ENCODE assay signal across 8 cellular contexts in the genomic region with DNA sequence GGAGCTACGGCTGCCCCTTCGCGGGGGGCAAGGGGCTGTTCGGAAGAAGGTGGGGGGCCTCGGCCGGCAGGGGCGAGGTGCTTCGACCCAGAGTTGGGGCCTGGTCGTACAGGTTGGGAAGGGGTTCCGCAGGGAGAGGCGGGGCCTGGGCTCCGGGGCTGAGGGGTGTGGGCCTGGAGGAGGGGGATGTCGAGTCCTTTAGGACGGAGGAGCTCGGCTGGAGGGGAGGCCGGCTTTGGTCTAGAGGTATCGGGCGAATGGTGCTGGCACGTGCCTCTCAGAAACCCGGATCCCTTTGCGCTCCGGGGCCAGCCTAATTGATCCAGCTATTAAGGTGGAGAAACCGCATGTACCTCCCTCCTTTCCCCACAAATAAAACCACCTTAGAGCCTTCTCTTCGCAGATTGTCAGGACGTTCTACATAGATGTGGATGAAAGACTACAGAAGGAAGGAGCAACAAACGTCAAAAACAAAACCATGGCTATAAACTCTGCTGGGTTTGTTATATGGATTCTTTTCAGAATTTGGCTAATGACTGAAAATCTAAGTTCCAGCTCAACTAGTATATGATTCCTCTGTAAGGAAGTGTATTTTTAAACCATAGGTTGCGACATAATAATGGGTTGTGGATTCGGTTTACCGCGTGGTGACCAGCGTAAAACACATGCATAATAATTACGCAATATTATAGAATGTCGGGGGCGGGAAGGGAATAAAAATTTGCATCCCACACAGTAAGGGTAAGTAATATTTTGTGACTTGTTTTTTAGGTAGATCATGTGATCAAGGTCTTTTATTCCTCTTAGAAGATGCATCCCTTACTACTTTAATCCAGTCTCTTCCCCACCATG. TPM values are rescaled to one million over a fixed set of nuclear protein-coding genes. Genes with fewer than 3 reads are reported as not detected.
DNase-seq lines count a peak whose midpoint lies in the region; ATAC-seq and TF ChIP-seq lines count a peak whose summit lies in the region.

No MANE protein-coding gene starts in this region.

- peaks cover 4% of the 10 kb centered on the region for H3K27me3 Mint-ChIP-seq in endodermal cell (ENCODE audit: insufficient read depth)

- H3K36me3 ChIP-seq in endodermal cell (ENCODE audit: control insufficient read depth, insufficient read depth, low read length) (no peaks in the 10 kb centered on the region), uterus (no peaks in the 10 kb centered on the region)

- H3K4me3 Mint-ChIP-seq in endodermal cell: peak overlapping the region; percentile 77

- no peaks in the 10 kb centered on the region for H3K27me3 ChIP-seq in endodermal cell (ENCODE audit: control insufficient read depth, insufficient read depth, low read length, poor library complexity, severe bottlenecking)
- H3K27me3 ChIP-seq in mononuclear cell (ENCODE audit: insufficient read depth, low read length): no peaks in the 10 kb centered on the region
- H3K27me3 ChIP-seq in uterus: no peaks in the 10 kb centered on the region

- TF ChIP-seq CTCF in endodermal cell (conservative IDR thresholded peaks at IDR 0.05) (no peak), uterus (IDR thresholded peaks at IDR 0.05) (no peak)

- H3K27ac ChIP-seq in endodermal cell (ENCODE audit: low read depth, low read length): no peak overlapping the region
- peak overlapping the region; percentile 76 to 89 for H3K27ac ChIP-seq in uterus

- H3K9ac ChIP-seq in endodermal cell (ENCODE audit: extremely low read depth, low read length, poor library complexity, severe bottlenecking): no peak overlapping the region

- no peaks in the 10 kb centered on the region for H3K4me1 ChIP-seq in endodermal cell (ENCODE audit: control insufficient read depth, insufficient read depth, low read length)
- peaks cover 30% of the 10 kb centered on the region for H3K4me1 ChIP-seq in mononuclear cell (ENCODE audit: insufficient read depth, low read length)
- H3K4me1 ChIP-seq in uterus: no peaks in the 10 kb centered on the region

- H3K9me3 ChIP-seq in endodermal cell (ENCODE audit: control insufficient read depth, low read length) (no peaks in the 10 kb centered on the region), mononuclear cell (ENCODE audit: low read depth, low read length) (no peaks in the 10 kb centered on the region), uterus (no peaks in the 10 kb centered on the region)

- whole genome bisulfite sequencing in endodermal cell (ENCODE audit: insufficient coverage in 1 of 2, insufficient read length in 1 of 2), 2 experiments: 27 to 57% methylated on average over 16 to 34 of the region's 34 CpGs

- no peak for TF ChIP-seq POLR2A in uterus (IDR thresholded peaks at IDR 0.05)

- H3K36me3 Mint-ChIP-seq in endodermal cell (ENCODE audit: low read depth): no peaks in the 10 kb centered on the region

- H3K4me1 Mint-ChIP-seq in endodermal cell: peaks cover 30% of the 10 kb centered on the region

- peak; percentile 25 for ATAC-seq in GM21529 (IDR thresholded peaks at IDR 0.05; ENCODE audit: unreplicated experiment)

- H3K4me3 ChIP-seq in endodermal cell (ENCODE audit: low read length): peak overlapping the region; percentile 81
- peak overlapping the region; percentile 53 for H3K4me3 ChIP-seq in mononuclear cell (ENCODE audit: low read length)
- peak overlapping the region; percentile 60 to 72 for H3K4me3 ChIP-seq in uterus

- intact Hi-C loops in uterus (cut with DNase I; ENCODE audit: low total_unique reads): no loop called here

- DNase-seq in NCI-H345 (lab: John Stamatoyannopoulos, UW) (peak; percentile 51), NCI-H345 treated with DMSO at 0.1 percent for 48 hours (lab: John Stamatoyannopoulos, UW; ENCODE audit: unreplicated experiment) (no peak), HuH-7 (ENCODE audit: low spot score) (peak; percentile 90), SK-N-DZ (ENCODE audit: low spot score) (peak; percentile 82), endodermal cell (peak; percentile 92), uterus (peak in 1 of 2 donors; percentile 49)

- H3K9me3 Mint-ChIP-seq in endodermal cell: no peaks in the 10 kb centered on the region

- H3K27ac Mint-ChIP-seq in endodermal cell: peak overlapping the region; percentile 17

RNA-seq across cellular contexts. Expression of a gene that starts 0.6 kb away (rescaled TPM):
- polyA plus RNA-seq in SK-N-DZ (2014; cell fraction: cytosol; rRNA removed): 28.0 and 28.7 TPM in 2 replicates
- 43.1 and 51.9 TPM in 2 replicates for polyA plus RNA-seq in SK-N-DZ (2014; cell fraction: nucleus; rRNA removed)
- 10 to 100 TPM; 39.5 to 40.4 TPM for total RNA-seq in endodermal cell
- 24.0 TPM for polyA plus RNA-seq in endodermal cell (2013, experiment 1 of 2)
- 24.0 TPM for polyA plus RNA-seq in endodermal cell (2013, experiment 2 of 2)
- 39.1 TPM for total RNA-seq in mononuclear cell
- total RNA-seq in uterus: 10 to 100 TPM in 3 of 4 donors, 1 to 10 TPM in 1; 7.4 to 59.2 (median 30.3) TPM

RNA-seq across cellular contexts. Expression of a gene that starts 6.0 kb away (rescaled TPM):
- polyA plus RNA-seq in SK-N-DZ (2014; cell fraction: cytosol; rRNA removed): 21.9 and 25.3 TPM in 2 replicates
- polyA plus RNA-seq in SK-N-DZ (2014; cell fraction: nucleus; rRNA removed): 24.7 and 38.1 TPM in 2 replicates
- total RNA-seq in endodermal cell: 10 to 100 TPM in 1 of 2 donors, 1 to 10 TPM in 1; 7.8 to 10.5 TPM
- polyA plus RNA-seq in endodermal cell (2013, experiment 1 of 2): 7.7 TPM
- 5.8 TPM for polyA plus RNA-seq in endodermal cell (2013, experiment 2 of 2)
- total RNA-seq in mononuclear cell: 15.1 TPM
- 10 to 100 TPM in 2 of 4 donors, 1 to 10 TPM in 2; 4.9 to 29.0 (median 12.8) TPM for total RNA-seq in uterus
